8 cellular contexts compared by ENCODE assay signal in genomic region chr6:106163446-106163965, GRCh38.
DNase-seq lines count a peak whose midpoint lies in the region; ATAC-seq and TF ChIP-seq lines count a peak whose summit lies in the region.

No MANE protein-coding gene starts in this region.

- H3K36me3 Mint-ChIP-seq in T-helper 1 cell treated with Interleukin-12 subunit alpha and Interleukin-12 subunit beta and Interleukin-4 antibody, amounts not matched to agents 30 μg/mL and 1 μg/mL, for 36 hours (ENCODE audit: low read depth) = peaks cover 2% of the 10 kb centered on the region
- H3K36me3 Mint-ChIP-seq in progenitor cell of endocrine pancreas (ENCODE audit: insufficient read depth) = no peaks in the 10 kb centered on the region

- H3K27ac Mint-ChIP-seq in T-helper 1 cell treated with Interleukin-12 subunit alpha and Interleukin-12 subunit beta and Interleukin-4 antibody, amounts not matched to agents 30 μg/mL and 1 μg/mL, for 36 hours = peak overlapping the region; percentile 94
- no peak overlapping the region for H3K27ac Mint-ChIP-seq in progenitor cell of endocrine pancreas

- H3K4me1 Mint-ChIP-seq in T-helper 1 cell treated with Interleukin-12 subunit alpha and Interleukin-12 subunit beta and Interleukin-4 antibody, amounts not matched to agents 30 μg/mL and 1 μg/mL, for 36 hours (ENCODE audit: low read depth) = peaks cover 41% of the 10 kb centered on the region
- no peaks in the 10 kb centered on the region for H3K4me1 Mint-ChIP-seq in progenitor cell of endocrine pancreas (ENCODE audit: low read depth)

- peak overlapping the region; percentile 41 for H3K27ac ChIP-seq in muscle layer of duodenum (ENCODE audit: low read length)
- peak overlapping the region in 3 of 4 donors; percentile 41 to 82 (median 62) for H3K27ac ChIP-seq in tibial nerve

- no peaks in the 10 kb centered on the region for H3K27me3 Mint-ChIP-seq in T-helper 1 cell treated with Interleukin-12 subunit alpha and Interleukin-12 subunit beta and Interleukin-4 antibody, amounts not matched to agents 30 μg/mL and 1 μg/mL, for 36 hours (ENCODE audit: low read depth)
- H3K27me3 Mint-ChIP-seq in progenitor cell of endocrine pancreas = peaks cover 14% of the 10 kb centered on the region

- peaks cover 6 to 7% of the 10 kb centered on the region in 2 donors for H3K4me1 ChIP-seq in muscle layer of duodenum (ENCODE audit: control insufficient read depth in 1 of 2, insufficient read depth in 2 of 2, low read length in 2 of 2)
- peaks cover 0 to 10% (median 4%) of the 10 kb centered on the region in 4 donors for H3K4me1 ChIP-seq in tibial nerve

- TF ChIP-seq POLR2A in GM18505 (IDR thresholded peaks at IDR 0.05; ENCODE audit: borderline replicate concordance, extremely low read depth, insufficient read depth, insufficient read length) = no peak
- no peak for TF ChIP-seq POLR2A in tibial nerve (IDR thresholded peaks at IDR 0.05)

- ATAC-seq in GM18505 (IDR thresholded peaks at IDR 0.05; ENCODE audit: unreplicated experiment) (peak; percentile 31), HG02943 (IDR thresholded peaks at IDR 0.05; ENCODE audit: low read depth, unreplicated experiment) (peak; percentile 26)

- no peaks in the 10 kb centered on the region for H3K9me3 ChIP-seq in muscle layer of duodenum (ENCODE audit: control insufficient read depth in 1 of 2, low read length in 2 of 2)
- H3K9me3 ChIP-seq in tibial nerve = no peaks in the 10 kb centered on the region

- no peaks in the 10 kb centered on the region for H3K9me3 Mint-ChIP-seq in T-helper 1 cell treated with Interleukin-12 subunit alpha and Interleukin-12 subunit beta and Interleukin-4 antibody, amounts not matched to agents 30 μg/mL and 1 μg/mL, for 36 hours
- no peaks in the 10 kb centered on the region for H3K9me3 Mint-ChIP-seq in progenitor cell of endocrine pancreas (ENCODE audit: low read depth)

- peak overlapping the region; percentile 70 for H3K4me3 Mint-ChIP-seq in T-helper 1 cell treated with Interleukin-12 subunit alpha and Interleukin-12 subunit beta and Interleukin-4 antibody, amounts not matched to agents 30 μg/mL and 1 μg/mL, for 36 hours
- no peak overlapping the region for H3K4me3 Mint-ChIP-seq in progenitor cell of endocrine pancreas (ENCODE audit: low read depth)

- no peak for TF ChIP-seq EP300 in tibial nerve (IDR thresholded peaks at IDR 0.05)

- H3K4me3 ChIP-seq in muscle layer of duodenum (ENCODE audit: low read depth in 1 of 2, low read length in 2 of 2) (peak overlapping the region in 1 of 2 donors; percentile 17), tibial nerve (no peak overlapping the region)

- peak; percentile 37 for DNase-seq in central memory CD4-positive, alpha-beta T cell
- DNase-seq in tibial nerve (ENCODE audit: low spot score in 2 of 2) = no peak
- no peak for DNase-seq in progenitor cell of endocrine pancreas (ENCODE audit: low spot score, unreplicated experiment)
- DNase-seq in NCI-H2081 treated with DMSO at 0.1 percent for 48 hours (lab: John Stamatoyannopoulos, UW) = no peak

- no peak for TF ChIP-seq CTCF in tibial nerve (IDR thresholded peaks at IDR 0.05)
- TF ChIP-seq CTCF in progenitor cell of endocrine pancreas (IDR thresholded peaks at IDR 0.05; ENCODE audit: unreplicated experiment) = no peak

- H3K27me3 ChIP-seq in muscle layer of duodenum (ENCODE audit: low read depth, low read length) (no peaks in the 10 kb centered on the region), tibial nerve (no peaks in the 10 kb centered on the region)

- WGBS in tibial nerve, 2 donors = 37 to 39% methylated on average over 7 of the region's 7 CpGs

- H3K36me3 ChIP-seq in muscle layer of duodenum (ENCODE audit: control insufficient read depth in 1 of 2, insufficient read depth in 2 of 2, low read length in 2 of 2) = no peaks in the 10 kb centered on the region
- H3K36me3 ChIP-seq in tibial nerve = no peaks in the 10 kb centered on the region
